8 cellular contexts compared by ENCODE assay signal in genomic region chr22:31977141-31977781, GRCh38. TPM values are rescaled to one million over a fixed set of nuclear protein-coding genes. Genes with fewer than 3 reads are reported as not detected.
DNase-seq lines count a peak whose midpoint lies in the region; ATAC-seq and TF ChIP-seq lines count a peak whose summit lies in the region.

No MANE protein-coding gene starts in this region.

- peaks cover 0 to 6% of the 10 kb centered on the region in 2 experiments; a peak in 2 of 4 replicates for H3K4me1 ChIP-seq in HCT116 (ENCODE audit: control insufficient read depth in 1 of 2, insufficient read depth in 2 of 2, low read length in 2 of 2)
- H3K4me1 ChIP-seq in colonic mucosa, result no peaks in the 10 kb centered on the region
- no peaks in the 10 kb centered on the region for H3K4me1 ChIP-seq in lower lobe of right lung

- no peak for TF ChIP-seq POLR2A in HCT116 (IDR thresholded peaks at IDR 0.05; ENCODE audit: borderline replicate concordance, extremely low read depth, insufficient read depth, insufficient read length)

- peak; percentile 98 for TF ChIP-seq RAD21 in HCT116 (IDR thresholded peaks at IDR 0.05; ENCODE audit: low read depth)

- CTCF ChIA-PET in HCT116 (lab: Charles Lee), result interaction anchor here (0.6 to 5.2 kb wide), 27 partner anchors 9 to 497 kb away, joined by 3 to 129 read pairs (median 4); partner anchors contain the start of genes RFPL2 and RTCB

- peak; percentile 99 for ATAC-seq in HCT116
- peak; percentile 84 to 90 for ATAC-seq in lower lobe of right lung
- no peak for ATAC-seq in HG03095 (IDR thresholded peaks at IDR 0.05; ENCODE audit: unreplicated experiment)

- H3K9me2 ChIP-seq in HCT116 (ENCODE audit: insufficient read depth), result no peaks in the 10 kb centered on the region

- H3K36me3 ChIP-seq in HCT116 (ENCODE audit: control insufficient read depth in 1 of 2, insufficient read depth in 2 of 2, low read length in 2 of 2) (no peaks in the 10 kb centered on the region), colonic mucosa (no peaks in the 10 kb centered on the region), lower lobe of right lung (no peaks in the 10 kb centered on the region)

- H3K9ac ChIP-seq in HCT116 (ENCODE audit: low read length) (no peak overlapping the region), colonic mucosa (ENCODE audit: low read depth in 2 of 2, low read length in 2 of 2) (no peak overlapping the region)

- H3K27ac ChIP-seq in C4-2B (no peak overlapping the region), HCT116 (ENCODE audit: low read depth, low read length) (no peak overlapping the region), colonic mucosa (no peak overlapping the region), lower lobe of right lung (no peak overlapping the region)

- intact Hi-C loops in HCT116 (cut with micrococcal nuclease), result loop anchor here (1.0 to 5.0 kb wide), 7 partner anchors 104 to 495 kb away; partner anchors contain the start of genes FBXO7 and RFPL3
- intact Hi-C loops in colonic mucosa (cut with DNase I), result loop anchor here (2.0 to 10.0 kb wide), 2 partner anchors 104 to 498 kb away; partner anchors contain the start of gene FBXO7
- intact Hi-C loops in lower lobe of right lung (cut with DNase I), result no loop called here

- peak overlapping the region; percentile 55 for H2AFZ ChIP-seq in HCT116 (ENCODE audit: low read depth, low read length, poor library complexity, severe bottlenecking)

- RAD21 ChIA-PET in HCT116 (lab: Charles Lee; ENCODE audit: low non-redundant PET in 1 of 2, low total read pairs in 2 of 2, uncharacterized antibody in 2 of 2, unreplicated experiment in 2 of 2), result interaction anchor here (0.5 to 1.8 kb wide), 13 partner anchors 74 to 467 kb away, joined by 3 to 25 read pairs (median 4); partner anchors contain the start of gene PISD (in 1 of the 2)

- no TSS peak for BruUV-seq in HCT116 (replicated peaks; lab: Mats Ljungman, UMichigan)

- DNase-seq in HCT116 (ENCODE audit: low read depth, low spot score), result peak; percentile 81
- peak; percentile 56 for DNase-seq in NCI-H460 (ENCODE audit: extremely low read depth, low read depth)
- DNase-seq in activated CD4-positive, alpha-beta T cell treated with anti-CD3 and anti-CD28 coated beads for 48 hours, result peak; percentile 90
- DNase-seq in colonic mucosa, result peak; percentile 92
- peak; percentile 70 for DNase-seq in lower lobe of right lung
- DNase-seq in stimulated activated CD8-positive, alpha-beta memory T cell treated with anti-CD3 and anti-CD28 coated beads, Interleukin-15, amount 100 ng/mL, for 24 hours (ENCODE audit: low read depth), result peak; percentile 67

- POLR2A ChIA-PET in HCT116 (lab: Charles Lee), result interaction anchor here (1.1 to 1.2 kb wide), 2 partner anchors 102 to 227 kb away, joined by 4 to 5 read pairs; partner anchors contain the start of gene RFPL2

- H4K20me1 ChIP-seq in HCT116 (ENCODE audit: insufficient read depth), result no peaks in the 10 kb centered on the region

- H3K4me2 ChIP-seq in HCT116 (ENCODE audit: low read length), result peak overlapping the region; percentile 32; the same call in 1 of the 2 replicates

- H3K79me2 ChIP-seq in HCT116 (ENCODE audit: insufficient read depth, low read length), result no peaks in the 10 kb centered on the region

- no peaks in the 10 kb centered on the region for H3K27me3 ChIP-seq in HCT116 (ENCODE audit: insufficient read depth, low read length)
- H3K27me3 ChIP-seq in colonic mucosa, result no peaks in the 10 kb centered on the region
- H3K27me3 ChIP-seq in lower lobe of right lung (ENCODE audit: low read depth), result no peaks in the 10 kb centered on the region

- TF ChIP-seq CTCF in C4-2B (conservative IDR thresholded peaks at IDR 0.05), result peak; percentile 89
- TF ChIP-seq CTCF in HCT116 (IDR thresholded peaks at IDR 0.05 in 2 of 3, conservative IDR thresholded peaks at IDR 0.05 in 1 of 3; ENCODE audit: borderline replicate concordance in 1 of 3, insufficient read depth in 1 of 3, low read depth in 2 of 3, low read length in 2 of 3), result peak; percentile 84 to 92 (median 86)
- peak; percentile 55 for TF ChIP-seq CTCF in colonic mucosa (IDR thresholded peaks at IDR 0.05)
- TF ChIP-seq CTCF in lower lobe of right lung (IDR thresholded peaks at IDR 0.05), result peak; percentile 61

- H3K4me3 ChIP-seq in HCT116 (replicated peaks in 1 of 2; ENCODE audit: low read depth in 1 of 2, low read length in 2 of 2) (no peak overlapping the region), colonic mucosa (no peak overlapping the region), lower lobe of right lung (no peak overlapping the region)

- H3K9me3 ChIP-seq in HCT116 (ENCODE audit: control insufficient read depth in 1 of 2, insufficient read depth in 1 of 2, low read depth in 1 of 2, low read length in 2 of 2) (no peaks in the 10 kb centered on the region), colonic mucosa (no peaks in the 10 kb centered on the region), lower lobe of right lung (no peaks in the 10 kb centered on the region)

TF ChIP-seq in HCT116, 20 proteins besides CTCF, POLR2A, EP300 and RAD21:
- TF ChIP-seq EGR1 (IDR thresholded peaks at IDR 0.05; ENCODE audit: low read depth) (no peak), ELF1 (IDR thresholded peaks at IDR 0.05; ENCODE audit: borderline replicate concordance, low read depth) (no peak), POLR2AphosphoS5 (IDR thresholded peaks at IDR 0.05; ENCODE audit: low read depth, low read length) (no peak), SRF (IDR thresholded peaks at IDR 0.05; ENCODE audit: low read depth) (no peak), FOSL1 (IDR thresholded peaks at IDR 0.05; ENCODE audit: low read depth) (no peak), SIN3A (IDR thresholded peaks at IDR 0.05; ENCODE audit: low read depth) (no peak), ZBTB33 (IDR thresholded peaks at IDR 0.05; ENCODE audit: extremely low read depth, insufficient replicate concordance, low read length) (no peak)

RNA-seq across cellular contexts. Expression of gene YWHAH, which starts 32.9 kb away (rescaled TPM):
- 140 TPM for total RNA-seq in HCT116 (2021; ENCODE audit: unreplicated experiment)
- polyA plus RNA-seq in HCT116 (2012), result 92.5 and 105 TPM in 2 replicates
- total RNA-seq in NCI-H460 (2014; rRNA removed; shearing (Covaris generic)), result 81.9 and 92.9 TPM in 2 replicates
- polyA plus RNA-seq in NCI-H460 (2014; cell fraction: nucleus; rRNA removed), result 78.8 and 90.8 TPM in 2 replicates
- 100 to 1,000 TPM; 207 to 269 TPM for total RNA-seq in colonic mucosa
- 171 TPM for total RNA-seq in lower lobe of right lung
